In genomic region chr6:133456439-133456838, GRCh38 we compare ENCODE assay signal across 21 cellular contexts.
"Had no signal": no experiment of that assay in that cellular context is flagged by ENCODE, and none has a peak within 500 bp of the region (broad histone marks: within the 10 kb centered on the region; RNA-seq: fewer than 3 reads in every experiment).

No MANE protein-coding gene starts in this region.

- H3K4me3 ChIP-seq: colonic mucosa, lung, ovary, psoas muscle, sigmoid colon, testis, tibial artery had no signal

- H3K4me1 Mint-ChIP-seq: memory B cell; natural killer cell; stimulated activated memory B cell treated with anti-CD40 and anti-IgM and Interleukin-4, amounts not matched to agents 10 μg/mL and 1 μg/mL and 100 μg/mL, for 72 hours had no signal

- H3K9me3 Mint-ChIP-seq: dendritic cell treated with granulocyte-macrophage colony-stimulating factor and Interleukin-4, amounts not matched to agents 40 ng/mL and 50 ng/mL, for 4 days; memory B cell; stimulated activated memory B cell treated with anti-CD40 and anti-IgM and Interleukin-4, amounts not matched to agents 10 μg/mL and 1 μg/mL and 100 μg/mL, for 72 hours; type B pancreatic cell had no signal

- DNase-seq: colonic mucosa; effector memory CD4-positive, alpha-beta T cell; head of caudate nucleus; natural killer cell; occipital lobe; ovary; posterior cingulate gyrus; psoas muscle; right cardiac atrium; sigmoid colon; stimulated activated CD4-positive, alpha-beta T cell treated with anti-CD3 and anti-CD28 coated beads, Interleukin-4, amount 100 ng/mL, for 4 hours; stimulated activated naive CD8-positive, alpha-beta T cell treated with anti-CD3 and anti-CD28 coated beads, Interleukin-15, Interleukin-2, amounts not matched to agents 100 U/mL and 50 U/mL, for 24 hours; substantia nigra; testis; tibial artery had no signal

- H3K27ac ChIP-seq: colonic mucosa, ovary, psoas muscle, sigmoid colon, testis, tibial artery had no signal

- H3K27me3 Mint-ChIP-seq: dendritic cell treated with granulocyte-macrophage colony-stimulating factor and Interleukin-4, amounts not matched to agents 40 ng/mL and 50 ng/mL, for 4 days; memory B cell; stimulated activated memory B cell treated with anti-CD40 and anti-IgM and Interleukin-4, amounts not matched to agents 10 μg/mL and 1 μg/mL and 100 μg/mL, for 72 hours; type B pancreatic cell had no signal

- H3K4me1 ChIP-seq: colonic mucosa, sigmoid colon, testis, tibial artery had no signal

- H3K9me3 ChIP-seq: colonic mucosa, ovary, psoas muscle, sigmoid colon, testis, tibial artery had no signal

- H3K27me3 ChIP-seq: colonic mucosa, ovary, sigmoid colon, testis, tibial artery had no signal

- H3K27ac Mint-ChIP-seq: dendritic cell treated with granulocyte-macrophage colony-stimulating factor and Interleukin-4, amounts not matched to agents 40 ng/mL and 50 ng/mL, for 4 days; memory B cell; natural killer cell; stimulated activated memory B cell treated with anti-CD40 and anti-IgM and Interleukin-4, amounts not matched to agents 10 μg/mL and 1 μg/mL and 100 μg/mL, for 72 hours; type B pancreatic cell had no signal

- H3K36me3 ChIP-seq: colonic mucosa, ovary, sigmoid colon, tibial artery had no signal

- H3K4me3 Mint-ChIP-seq: dendritic cell treated with granulocyte-macrophage colony-stimulating factor and Interleukin-4, amounts not matched to agents 40 ng/mL and 50 ng/mL, for 4 days; memory B cell; natural killer cell; stimulated activated memory B cell treated with anti-CD40 and anti-IgM and Interleukin-4, amounts not matched to agents 10 μg/mL and 1 μg/mL and 100 μg/mL, for 72 hours; type B pancreatic cell had no signal

- ATAC-seq: left lobe of liver; natural killer cell; psoas muscle; right cardiac atrium; stimulated activated memory B cell treated with anti-CD40 and anti-IgM and Interleukin-4, amounts not matched to agents 10 μg/mL and 1 μg/mL and 100 μg/mL, for 72 hours; stimulated activated naive CD8-positive, alpha-beta T cell treated with anti-CD3 and anti-CD28 coated beads, Interleukin-15, Interleukin-2, amounts not matched to agents 100 U/mL and 50 U/mL, for 24 hours had no signal

- H3K36me3 Mint-ChIP-seq: memory B cell; natural killer cell; stimulated activated memory B cell treated with anti-CD40 and anti-IgM and Interleukin-4, amounts not matched to agents 10 μg/mL and 1 μg/mL and 100 μg/mL, for 72 hours; type B pancreatic cell had no signal
